Comparison of ENCODE assay signal across 11 cellular contexts in genomic region chr16:81450783-81451491, GRCh38. TPM values are rescaled to one million over a fixed set of nuclear protein-coding genes. Genes with fewer than 3 reads are reported as not detected.
DNase-seq lines count a peak whose midpoint lies in the region; ATAC-seq, FAIRE-seq and TF ChIP-seq lines count a peak whose summit lies in the region.
"Had no signal": no experiment of that assay in that cellular context is flagged by ENCODE, and none has a peak within 500 bp of the region (broad histone marks: within the 10 kb centered on the region; RNA-seq: fewer than 3 reads in every experiment).

No MANE protein-coding gene starts in this region.

- H2BK12ac ChIP-seq in H9 (ENCODE audit: insufficient read length, low read depth, low read length), result no peak overlapping the region

- WGBS in H9 (ENCODE audit: extremely low coverage, insufficient read length, low lambda C conversion rate), result no CpG with 5 or more reads among the region's 12 CpGs

- intact Hi-C loops in CD14-positive monocyte (cut with micrococcal nuclease), result loop anchor here in 1 of 2 donors (5.0 kb wide), 1 partner anchor 39 kb away; no protein-coding TSS in a partner anchor
- intact Hi-C loops in naive thymus-derived CD4-positive, alpha-beta T cell (cut with micrococcal nuclease), result no loop called here

- no peak overlapping the region for H3K4me3 ChIP-seq in astrocyte (ENCODE audit: insufficient read depth, low read depth, low read length)
- H3K4me3 ChIP-seq in naive thymus-derived CD4-positive, alpha-beta T cell (ENCODE audit: low read length), result no peak overlapping the region
- H3K4me3 ChIP-seq: cardiac muscle cell had no signal

- H3K23ac ChIP-seq in H9 (ENCODE audit: insufficient read length, low read depth, low read length), result no peak overlapping the region

- CTCF ChIA-PET in naive thymus-derived CD4-positive, alpha-beta T cell (lab: Charles Lee), result interaction anchor here (1.4 kb wide), 1 partner anchor 19 kb away, joined by 6 read pairs; no protein-coding TSS in a partner anchor

- H4K5ac ChIP-seq in H9 (ENCODE audit: insufficient read length, low read depth, low read length), result no peak overlapping the region

- POLR2A ChIA-PET in naive thymus-derived CD4-positive, alpha-beta T cell (lab: Charles Lee), result interaction anchor here (0.8 to 1.2 kb wide), 3 partner anchors 19 to 268 kb away, joined by 3 to 4 read pairs (median 3); no protein-coding TSS in a partner anchor

- H3K4ac ChIP-seq in H9 (ENCODE audit: low read depth, low read length), result no peak overlapping the region

- H4K91ac ChIP-seq in H9 (ENCODE audit: insufficient read length, low read depth, low read length), result no peak overlapping the region

- H3K9me3 Mint-ChIP-seq in CD14-positive monocyte (no peaks in the 10 kb centered on the region), H9 (no peaks in the 10 kb centered on the region), astrocyte (ENCODE audit: unreplicated experiment) (no peaks in the 10 kb centered on the region)
- H3K9me3 Mint-ChIP-seq in naive thymus-derived CD4-positive, alpha-beta T cell, result peaks cover 0 to 6% (median 0%) of the 10 kb centered on the region in 11 donors

- H2AFZ ChIP-seq in H9 (ENCODE audit: low read length) (no peak overlapping the region), astrocyte (ENCODE audit: low read depth, low read length) (no peak overlapping the region)

- H2BK120ac ChIP-seq in H9 (ENCODE audit: low read depth, low read length, poor library complexity, severe bottlenecking), result no peak overlapping the region

- H2BK15ac ChIP-seq in H9 (ENCODE audit: low read depth, low read length), result no peak overlapping the region

- H3K4me3 Mint-ChIP-seq in CD14-positive monocyte, result peak overlapping the region in 1 of 2 donors; percentile 31
- no peak overlapping the region for H3K4me3 Mint-ChIP-seq in H9
- H3K4me3 Mint-ChIP-seq in astrocyte (ENCODE audit: unreplicated experiment), result peak overlapping the region; percentile 20
- peak overlapping the region in 9 of 10 donors; percentile 70 to 85 (median 81) for H3K4me3 Mint-ChIP-seq in naive thymus-derived CD4-positive, alpha-beta T cell

- H3K27ac ChIP-seq in H9 (ENCODE audit: insufficient read length, low read depth, low read length), result no peak overlapping the region
- no peak overlapping the region for H3K27ac ChIP-seq in astrocyte (ENCODE audit: low read depth, low read length)
- H3K27ac ChIP-seq in naive thymus-derived CD4-positive, alpha-beta T cell (ENCODE audit: low read depth, low read length), result peak overlapping the region; percentile 33

- H3K27me3 ChIP-seq in H9 (ENCODE audit: insufficient read depth, low read length), result no peaks in the 10 kb centered on the region
- H3K27me3 ChIP-seq in astrocyte (ENCODE audit: insufficient read depth, low read length), result no peaks in the 10 kb centered on the region
- no peaks in the 10 kb centered on the region for H3K27me3 ChIP-seq in naive thymus-derived CD4-positive, alpha-beta T cell (ENCODE audit: control insufficient read depth in 2 of 2, insufficient read depth in 2 of 2, low read length in 2 of 2)
- H3K27me3 ChIP-seq: cardiac muscle cell had no signal

- H3K4me2 ChIP-seq in H9 (ENCODE audit: insufficient read depth, insufficient read length, low read length), result no peak overlapping the region
- H3K4me2 ChIP-seq in astrocyte (ENCODE audit: low read length), result no peak overlapping the region

- TF ChIP-seq CTCF in CD14-positive monocyte (IDR thresholded peaks at IDR 0.05) (peak; percentile 11), H9 (conservative IDR thresholded peaks at IDR 0.05) (peak; percentile 26; the same call in 1 of the 3 replicates), astrocyte (IDR thresholded peaks at IDR 0.05; ENCODE audit: insufficient read depth, low read depth, low read length) (peak; percentile 4)

- H3T11ph ChIP-seq in H9 (ENCODE audit: low read length), result no peak overlapping the region

- H3K23me2 ChIP-seq in H9 (ENCODE audit: insufficient read length, low read depth, low read length, poor library complexity, severe bottlenecking), result peaks cover 10% of the 10 kb centered on the region

- peaks cover 0 to 3% (median 0%) of the 10 kb centered on the region in 3 donors for H3K27me3 Mint-ChIP-seq in CD14-positive monocyte (ENCODE audit: low read depth in 3 of 3)
- H3K27me3 Mint-ChIP-seq in H9 (ENCODE audit: low read depth), result no peaks in the 10 kb centered on the region; the same call in 1 of the 2 replicates
- H3K27me3 Mint-ChIP-seq in astrocyte (ENCODE audit: low read depth, unreplicated experiment), result no peaks in the 10 kb centered on the region
- no peaks in the 10 kb centered on the region for H3K27me3 Mint-ChIP-seq in naive thymus-derived CD4-positive, alpha-beta T cell

- no peak for DNase-seq in CD14-positive monocyte (ENCODE audit: low spot score)
- no peak for DNase-seq in H9
- no peak for DNase-seq in astrocyte (ENCODE audit: low read depth)
- DNase-seq in naive thymus-derived CD4-positive, alpha-beta T cell, result no peak
- DNase-seq in NCI-H1930 (lab: John Stamatoyannopoulos, UW), result no peak
- no peak for DNase-seq in iPS-NIHi11 (ENCODE audit: low spot score)
- DNase-seq: GOT3 had no signal

- no peak for ATAC-seq in naive thymus-derived CD4-positive, alpha-beta T cell
- no peak for ATAC-seq in HG03045 (IDR thresholded peaks at IDR 0.05; ENCODE audit: unreplicated experiment)

- no peak overlapping the region for H3K18ac ChIP-seq in H9 (ENCODE audit: insufficient read length, low read depth, low read length)

- H2BK5ac ChIP-seq in H9 (ENCODE audit: insufficient read length, low read length), result no peak overlapping the region

- H3K36me3 Mint-ChIP-seq in CD14-positive monocyte, result peaks cover 46 to 55% of the 10 kb centered on the region in 2 donors
- peaks cover 0 to 15% (median 10%) of the 10 kb centered on the region in 3 experiments; a peak in 4 of 7 replicates for H3K36me3 Mint-ChIP-seq in H9 (ENCODE audit: insufficient read depth in 1 of 3, low read depth in 3 of 3)
- H3K36me3 Mint-ChIP-seq in astrocyte (ENCODE audit: low read depth, unreplicated experiment), result peaks cover 9% of the 10 kb centered on the region
- H3K36me3 Mint-ChIP-seq in naive thymus-derived CD4-positive, alpha-beta T cell, result peaks cover 0 to 20% (median 0%) of the 10 kb centered on the region in 5 donors

- peak overlapping the region in 6 of 7 donors; percentile 92 to 97 (median 96) for H3K27ac Mint-ChIP-seq in CD14-positive monocyte
- peak overlapping the region in 2 of 3 experiments; percentile 30 to 81; a peak in 2 of 7 replicates for H3K27ac Mint-ChIP-seq in H9
- H3K27ac Mint-ChIP-seq in astrocyte (ENCODE audit: unreplicated experiment), result no peak overlapping the region
- H3K27ac Mint-ChIP-seq in naive thymus-derived CD4-positive, alpha-beta T cell, result peak overlapping the region; percentile 82 to 94 (median 90)

- no peak overlapping the region for H4K8ac ChIP-seq in H9 (replicated peaks; ENCODE audit: insufficient read length, low read depth, low read length)

- H3K14ac ChIP-seq in H9 (ENCODE audit: insufficient read depth, low read length), result no peak overlapping the region

- H3K79me2 ChIP-seq in H9 (ENCODE audit: insufficient read depth, low read length), result peaks cover 66% of the 10 kb centered on the region; the same call in 1 of the 2 replicates
- H3K79me2 ChIP-seq in astrocyte (ENCODE audit: insufficient read depth, low read length), result peaks cover 100% of the 10 kb centered on the region

- H3K79me1 ChIP-seq in H9 (ENCODE audit: insufficient read depth, low read depth, low read length, poor library complexity, severe bottlenecking), result peaks cover 5% of the 10 kb centered on the region

- H3K56ac ChIP-seq in H9 (ENCODE audit: insufficient read length, low read depth, low read length), result no peak overlapping the region

- no peak for FAIRE-seq in astrocyte (lab: Jason Lieb, UNC)
- FAIRE-seq: D721Med, keratinocyte had no signal

- H2BK20ac ChIP-seq in H9 (ENCODE audit: low read depth, low read length, poor library complexity, severe bottlenecking), result no peak overlapping the region

- H3K9me3 ChIP-seq in H9 (ENCODE audit: control insufficient read depth, low read depth, low read length) (no peaks in the 10 kb centered on the region), astrocyte (ENCODE audit: insufficient read depth, low read depth, low read length) (no peaks in the 10 kb centered on the region)
- no peaks in the 10 kb centered on the region for H3K9me3 ChIP-seq in naive thymus-derived CD4-positive, alpha-beta T cell (ENCODE audit: control insufficient read depth in 2 of 3, low read length in 3 of 3)

- H2AK5ac ChIP-seq in H9 (ENCODE audit: insufficient read length, low read length), result no peak overlapping the region

- H3K4me1 Mint-ChIP-seq in CD14-positive monocyte (peaks cover 85% of the 10 kb centered on the region), H9 (peaks cover 76 to 82% of the 10 kb centered on the region in 2 experiments), astrocyte (ENCODE audit: low read depth, unreplicated experiment) (peaks cover 41% of the 10 kb centered on the region)
- H3K4me1 Mint-ChIP-seq in naive thymus-derived CD4-positive, alpha-beta T cell, result peaks cover 57 to 94% (median 85%) of the 10 kb centered on the region in 7 donors

- H4K20me1 ChIP-seq in H9 (ENCODE audit: control insufficient read depth, insufficient read depth, insufficient read length), result no peaks in the 10 kb centered on the region
- peaks cover 100% of the 10 kb centered on the region for H4K20me1 ChIP-seq in astrocyte (ENCODE audit: insufficient read depth, low read length)

- H3K9ac ChIP-seq in H9 (ENCODE audit: extremely low read depth, insufficient read length, low read length) (no peak overlapping the region), astrocyte (ENCODE audit: low read length) (no peak overlapping the region)

- H3K4me1 ChIP-seq in H9 (ENCODE audit: insufficient read depth, low read length) (peaks cover 12% of the 10 kb centered on the region; the same call in 1 of the 2 replicates), astrocyte (ENCODE audit: insufficient read depth, low read length) (peaks cover 29% of the 10 kb centered on the region)
- peaks cover 25 to 52% of the 10 kb centered on the region in 2 donors for H3K4me1 ChIP-seq in naive thymus-derived CD4-positive, alpha-beta T cell (ENCODE audit: control insufficient read depth in 2 of 2, insufficient read depth in 2 of 2, low read length in 2 of 2)

- H3K36me3 ChIP-seq in astrocyte (ENCODE audit: insufficient read depth, low read length), result no peaks in the 10 kb centered on the region
- H3K36me3 ChIP-seq in naive thymus-derived CD4-positive, alpha-beta T cell (ENCODE audit: control insufficient read depth in 2 of 3, insufficient read depth in 3 of 3, low read length in 3 of 3), result peaks cover 0 to 3% (median 0%) of the 10 kb centered on the region in 3 experiments
- H3K36me3 ChIP-seq: cardiac muscle cell had no signal

RNA-seq across cellular contexts. Expression of gene CMIP, which starts 6.3 kb away (rescaled TPM):
- polyA plus RNA-seq in CD14-positive monocyte, result under 1 TPM; 0.85 to 0.93 TPM
- total RNA-seq in H9 (2021) (48.2 and 49.7 TPM in 2 replicates), astrocyte (64.5 and 71.5 TPM in 2 replicates)
- 10 to 100 TPM; 28.9 to 75.4 (median 38.2) TPM for total RNA-seq in naive thymus-derived CD4-positive, alpha-beta T cell
- polyA plus RNA-seq in naive thymus-derived CD4-positive, alpha-beta T cell, result under 1 TPM; 0.66 to 0.92 TPM

Comparison
In these comparisons a context has a peak if more than half of its experiments do, and no peak if none do; other contexts are left out.
1. H3K4me3 Mint-ChIP-seq: peak in astrocyte (single experiment) and naive thymus-derived CD4-positive, alpha-beta T cell (9 of 10); none in H9 (0 of 2).
2. Peak in every context shown above with its lines, with median percentiles within 50 percentile points of each other: CTCF ChIP-seq.